ENCODE assay signal across 20 cellular contexts in genomic region chr6:149477544-149477943, GRCh38. TPM values are rescaled to one million over a fixed set of nuclear protein-coding genes. Genes with fewer than 3 reads are reported as not detected.
DNase-seq lines count a peak whose midpoint lies in the region; ATAC-seq and TF ChIP-seq lines count a peak whose summit lies in the region.
"Had no signal": no experiment of that assay in that cellular context is flagged by ENCODE, and none has a peak within 500 bp of the region (broad histone marks: within the 10 kb centered on the region; RNA-seq: fewer than 3 reads in every experiment).

No MANE protein-coding gene starts in this region.

- DNase-seq in activated naive CD4-positive, alpha-beta T cell treated with anti-CD3 and anti-CD28 coated beads, Interleukin-2, amount 50 U/mL, for 72 hours (ENCODE audit: low spot score in 2 of 2): no peak
- no peak for DNase-seq in activated naive CD4-positive, alpha-beta T cell treated with anti-CD3 and anti-CD28 coated beads, Interleukin-2, amount 10 ng/mL, durations not matched to agents 7 days and 5 days
- DNase-seq in Karpas-422 (no peak), type B pancreatic cell (ENCODE audit: extremely low spot score, unreplicated experiment) (no peak), KBM-7 (no peak), NCI-H1694 (lab: John Stamatoyannopoulos, UW) (no peak)
- no peak for DNase-seq in activated naive CD8-positive, alpha-beta T cell treated with anti-CD3 and anti-CD28 coated beads for 36 hours
- DNase-seq: activated naive CD4-positive, alpha-beta T cell treated with anti-CD3 and anti-CD28 coated beads, Interleukin-2, amount 50 U/mL, for 16 hours; caudate nucleus; hippocampal formation; immature natural killer cell; Kasumi-1; natural killer cell; NCI-H2171; NCI-H524 treated with DMSO at 0.1 percent for 48 hours; SJCRH30; small intestine; stimulated activated naive CD4-positive, alpha-beta T cell had no signal

- TF ChIP-seq CTCF in type B pancreatic cell (conservative IDR thresholded peaks at IDR 0.05): no peak

- H3K4me1 Mint-ChIP-seq in activated naive CD4-positive, alpha-beta T cell treated with anti-CD3 and anti-CD28 coated beads, Interleukin-2, amount 10 ng/mL, durations not matched to agents 7 days and 5 days: peaks cover 56% of the 10 kb centered on the region
- H3K4me1 Mint-ChIP-seq in activated naive CD8-positive, alpha-beta T cell treated with anti-CD3 and anti-CD28 coated beads for 36 hours: peaks cover 54% of the 10 kb centered on the region
- peaks cover 14% of the 10 kb centered on the region for H3K4me1 Mint-ChIP-seq in type B pancreatic cell (ENCODE audit: unreplicated experiment)

- H3K36me3 ChIP-seq in Karpas-422 (ENCODE audit: insufficient read depth, low read length): peaks cover 52% of the 10 kb centered on the region
- H3K36me3 ChIP-seq: gastroesophageal sphincter, SJCRH30 had no signal

- peak overlapping the region; percentile 49 for H3K4me2 ChIP-seq in Karpas-422 (ENCODE audit: low read depth, low read length, poor library complexity, severe bottlenecking)

- no peak for ATAC-seq in activated naive CD4-positive, alpha-beta T cell treated with anti-CD3 and anti-CD28 coated beads, Interleukin-2, amount 50 U/mL, for 72 hours
- ATAC-seq in GM21390 (IDR thresholded peaks at IDR 0.05; ENCODE audit: unreplicated experiment): no peak
- ATAC-seq: gastroesophageal sphincter, natural killer cell had no signal

- H3K4me1 ChIP-seq in Karpas-422 (ENCODE audit: low read length): peaks cover 98% of the 10 kb centered on the region

- no peaks in the 10 kb centered on the region for H3K9me2 ChIP-seq in Karpas-422 (replicated peaks; ENCODE audit: insufficient read depth, low read length)

- peaks cover 97% of the 10 kb centered on the region for H3K79me2 ChIP-seq in Karpas-422 (ENCODE audit: low read length)

- H3K27ac ChIP-seq in Karpas-422 (ENCODE audit: low read length): peak overlapping the region; percentile 100
- H3K27ac ChIP-seq: gastroesophageal sphincter, SJCRH30 had no signal

- H2AFZ ChIP-seq in Karpas-422 (ENCODE audit: low read length): no peak overlapping the region

- H3K9ac ChIP-seq in Karpas-422 (ENCODE audit: low read length): peak overlapping the region; percentile 51

- H3K4me3 ChIP-seq in Karpas-422 (ENCODE audit: low read length): peak overlapping the region; percentile 38; the same call in 1 of the 2 replicates
- H3K4me3 ChIP-seq: gastroesophageal sphincter, SJCRH30 had no signal

- H3K9me3 ChIP-seq in Karpas-422 (ENCODE audit: low read length): no peaks in the 10 kb centered on the region
- H3K9me3 ChIP-seq: gastroesophageal sphincter, SJCRH30 had no signal

- H3K27ac Mint-ChIP-seq in activated naive CD4-positive, alpha-beta T cell treated with anti-CD3 and anti-CD28 coated beads, Interleukin-2, amount 50 U/mL, for 72 hours: peak overlapping the region; percentile 53 to 96
- H3K27ac Mint-ChIP-seq in activated naive CD4-positive, alpha-beta T cell treated with anti-CD3 and anti-CD28 coated beads, Interleukin-2, amount 10 ng/mL, durations not matched to agents 7 days and 5 days: no peak overlapping the region
- H3K27ac Mint-ChIP-seq in activated naive CD8-positive, alpha-beta T cell treated with anti-CD3 and anti-CD28 coated beads for 36 hours: no peak overlapping the region
- H3K27ac Mint-ChIP-seq in type B pancreatic cell: peak overlapping the region; percentile 12
- H3K27ac Mint-ChIP-seq: immature natural killer cell, natural killer cell had no signal

- peaks cover 41 to 76% of the 10 kb centered on the region in 2 donors for H3K36me3 Mint-ChIP-seq in activated naive CD4-positive, alpha-beta T cell treated with anti-CD3 and anti-CD28 coated beads, Interleukin-2, amount 50 U/mL, for 72 hours
- H3K36me3 Mint-ChIP-seq in activated naive CD4-positive, alpha-beta T cell treated with anti-CD3 and anti-CD28 coated beads, Interleukin-2, amount 10 ng/mL, durations not matched to agents 7 days and 5 days: peaks cover 26% of the 10 kb centered on the region
- peaks cover 57% of the 10 kb centered on the region for H3K36me3 Mint-ChIP-seq in activated naive CD8-positive, alpha-beta T cell treated with anti-CD3 and anti-CD28 coated beads for 36 hours
- no peaks in the 10 kb centered on the region for H3K36me3 Mint-ChIP-seq in type B pancreatic cell
- H3K36me3 Mint-ChIP-seq: immature natural killer cell, natural killer cell had no signal

- peaks cover 12% of the 10 kb centered on the region; the same call in 1 of the 2 replicates for H4K20me1 ChIP-seq in Karpas-422 (ENCODE audit: insufficient read depth, low read depth, low read length)

- no peaks in the 10 kb centered on the region for H3K27me3 Mint-ChIP-seq in activated naive CD4-positive, alpha-beta T cell treated with anti-CD3 and anti-CD28 coated beads, Interleukin-2, amount 10 ng/mL, durations not matched to agents 7 days and 5 days
- H3K27me3 Mint-ChIP-seq in activated naive CD8-positive, alpha-beta T cell treated with anti-CD3 and anti-CD28 coated beads for 36 hours: no peaks in the 10 kb centered on the region
- no peaks in the 10 kb centered on the region for H3K27me3 Mint-ChIP-seq in type B pancreatic cell

- no peak overlapping the region for H3K4me3 Mint-ChIP-seq in activated naive CD4-positive, alpha-beta T cell treated with anti-CD3 and anti-CD28 coated beads, Interleukin-2, amount 10 ng/mL, durations not matched to agents 7 days and 5 days
- peak overlapping the region; percentile 6 for H3K4me3 Mint-ChIP-seq in activated naive CD8-positive, alpha-beta T cell treated with anti-CD3 and anti-CD28 coated beads for 36 hours
- H3K4me3 Mint-ChIP-seq in type B pancreatic cell: no peak overlapping the region
- H3K4me3 Mint-ChIP-seq: immature natural killer cell, natural killer cell had no signal

- CTCF ChIA-PET in activated naive CD4-positive, alpha-beta T cell treated with anti-CD3 and anti-CD28 coated beads, Interleukin-2, amount 10 ng/mL, durations not matched to agents 7 days and 5 days (lab: Charles Lee): no interaction called here

- in situ Hi-C loops in KBM-7 (cut with MboI; ENCODE audit: low pct_unique_long_range_greater_than_20kb, low sequenced_read_pairs): no loop called here

- H3K27me3 ChIP-seq in Karpas-422 (ENCODE audit: low read length): no peaks in the 10 kb centered on the region
- H3K27me3 ChIP-seq: gastroesophageal sphincter, SJCRH30 had no signal

- H3K9me3 Mint-ChIP-seq in activated naive CD4-positive, alpha-beta T cell treated with anti-CD3 and anti-CD28 coated beads, Interleukin-2, amount 50 U/mL, for 72 hours: no peaks in the 10 kb centered on the region
- H3K9me3 Mint-ChIP-seq in activated naive CD4-positive, alpha-beta T cell treated with anti-CD3 and anti-CD28 coated beads, Interleukin-2, amount 10 ng/mL, durations not matched to agents 7 days and 5 days: no peaks in the 10 kb centered on the region
- no peaks in the 10 kb centered on the region for H3K9me3 Mint-ChIP-seq in activated naive CD8-positive, alpha-beta T cell treated with anti-CD3 and anti-CD28 coated beads for 36 hours
- no peaks in the 10 kb centered on the region for H3K9me3 Mint-ChIP-seq in type B pancreatic cell
- H3K9me3 Mint-ChIP-seq: immature natural killer cell, natural killer cell had no signal

RNA-seq across cellular contexts. Expression of gene ZC3H12D, which starts 7.3 kb away (rescaled TPM):
- total RNA-seq in activated naive CD4-positive, alpha-beta T cell treated with anti-CD3 and anti-CD28 coated beads, Interleukin-2, amount 50 U/mL, for 72 hours: 100 to 1,000 TPM in 1 of 2 donors, 10 to 100 TPM in 1; 87.1 to 186 TPM
- total RNA-seq in Karpas-422 (2014; rRNA removed; shearing (Covaris generic); ENCODE audit: low replicate concordance): 71.0 and 92.0 TPM in 2 replicates
- total RNA-seq in activated naive CD8-positive, alpha-beta T cell treated with anti-CD3 and anti-CD28 coated beads for 36 hours: 10 to 100 TPM; 27.9 to 28.0 TPM
- total RNA-seq in type B pancreatic cell (ENCODE audit: low replicate concordance): 0.58 and 0.98 TPM in 2 replicates
- total RNA-seq: SJCRH30 had no signal

Comparison
In these comparisons a context has a peak if more than half of its experiments do, and no peak if none do; other contexts are left out.
1. H3K27ac Mint-ChIP-seq: peak in activated naive CD4-positive, alpha-beta T cell treated with anti-CD3 and anti-CD28 coated beads, Interleukin-2, amount 50 U/mL, for 72 hours (2 of 2) and type B pancreatic cell (single experiment); none in activated naive CD4-positive, alpha-beta T cell treated with anti-CD3 and anti-CD28 coated beads, Interleukin-2, amount 10 ng/mL, durations not matched to agents 7 days and 5 days (single experiment) and activated naive CD8-positive, alpha-beta T cell treated with anti-CD3 and anti-CD28 coated beads for 36 hours (single experiment).
2. RNA of gene ZC3H12D, which starts 7.3 kb away (total RNA-seq): 87.1 to 186 TPM in activated naive CD4-positive, alpha-beta T cell treated with anti-CD3 and anti-CD28 coated beads, Interleukin-2, amount 50 U/mL, for 72 hours, 71.0 to 92.0 TPM in Karpas-422 and 27.9 to 28.0 TPM in activated naive CD8-positive, alpha-beta T cell treated with anti-CD3 and anti-CD28 coated beads for 36 hours; 0.58 to 0.98 TPM in type B pancreatic cell; every median in the first group is over 10 times any median in the second.